Comparison of ENCODE assay signal across 25 cellular contexts in the genomic region with DNA sequence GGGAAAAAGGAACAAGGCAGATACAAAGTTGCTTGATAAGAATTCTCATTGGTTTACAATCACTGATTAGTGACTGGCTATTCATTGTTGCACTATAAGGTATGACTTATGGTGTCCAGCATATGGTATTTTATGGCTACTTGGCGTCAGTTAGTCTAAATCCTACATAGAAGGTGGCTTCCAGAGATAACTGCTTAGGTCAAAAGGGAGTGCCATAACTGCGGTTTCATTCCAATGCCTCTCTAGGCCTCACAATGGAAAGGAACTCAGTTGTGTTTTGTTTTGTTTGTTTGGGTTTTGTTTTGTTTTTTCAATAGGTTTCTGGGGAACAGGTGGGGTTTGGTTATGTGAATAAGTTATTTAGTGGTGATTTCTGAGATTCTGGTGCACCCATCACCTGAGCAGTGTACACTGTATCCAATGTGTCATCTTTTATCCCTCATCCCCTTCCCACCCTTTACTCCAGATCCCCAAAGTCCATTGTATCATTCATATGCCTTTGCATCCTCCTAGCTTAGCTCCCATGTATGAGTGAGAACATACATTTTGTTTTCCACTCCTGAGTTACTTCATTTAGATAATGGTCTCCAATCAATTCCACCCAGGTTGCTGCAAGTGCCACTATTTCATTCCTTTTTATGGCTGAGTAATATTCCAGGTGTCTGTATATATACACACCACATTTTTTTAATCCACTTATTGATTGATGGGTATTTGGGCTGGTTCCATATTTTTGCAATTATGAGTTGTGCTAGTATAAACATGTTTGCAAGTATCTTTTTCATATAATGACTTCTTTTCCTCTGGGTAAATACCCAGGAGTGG.
"Had no signal": no experiment of that assay in that cellular context is flagged by ENCODE, and none has a peak within 500 bp of the region (broad histone marks: within the 10 kb centered on the region; RNA-seq: fewer than 3 reads in every experiment).

No MANE protein-coding gene starts in this region.

- H3K27ac ChIP-seq: colonic mucosa, esophagus muscularis mucosa, foreskin keratinocyte, gastroesophageal sphincter, heart left ventricle, hepatocyte, left lung, neural progenitor cell, parathyroid adenoma, spleen, testis, tibial artery, upper lobe of left lung had no signal

- H3K9me3 ChIP-seq: colonic mucosa, esophagus muscularis mucosa, gastroesophageal sphincter, testis, tibial artery, upper lobe of left lung had no signal

- H3K27me3 ChIP-seq: colonic mucosa, esophagus muscularis mucosa, foreskin keratinocyte, gastroesophageal sphincter, heart left ventricle, hepatocyte, left lung, neural progenitor cell, spleen, testis, tibial artery, upper lobe of left lung had no signal

- H3K9ac ChIP-seq: neural progenitor cell, parathyroid adenoma had no signal

- H3K4me2 ChIP-seq: hepatocyte, neural progenitor cell had no signal

- H2AFZ ChIP-seq: hepatocyte, neural progenitor cell, parathyroid adenoma had no signal

- ATAC-seq: foreskin keratinocyte; gastroesophageal sphincter; heart left ventricle; left lung; sciatic nerve; stimulated activated memory B cell treated with anti-CD40 and anti-IgM and Interleukin-4, amounts not matched to agents 10 μg/mL and 1 μg/mL and 100 μg/mL, for 72 hours; stimulated activated naive CD8-positive, alpha-beta T cell treated with anti-CD3 and anti-CD28 coated beads, Interleukin-15, Interleukin-2, amounts not matched to agents 100 U/mL and 50 U/mL, for 24 hours had no signal

- H3K36me3 ChIP-seq: colonic mucosa had no signal

- H3K4me1 ChIP-seq: foreskin keratinocyte, neural progenitor cell, parathyroid adenoma, testis had no signal

- H3K4me3 ChIP-seq: colonic mucosa, esophagus muscularis mucosa, gastroesophageal sphincter, heart left ventricle, hepatocyte, left lung, neural progenitor cell, spleen, testis, tibial artery, upper lobe of left lung had no signal

- DNase-seq: colonic mucosa; dermis blood vessel endothelial cell; effector memory CD4-positive, alpha-beta T cell; foreskin keratinocyte; heart left ventricle; kidney; left lung; mammary epithelial cell; mesendoderm; midbrain; naive B cell; spleen; stimulated activated CD4-positive, alpha-beta T cell treated with anti-CD3 and anti-CD28 coated beads, Interleukin-4, amount 100 ng/mL, for 4 hours; stimulated activated naive CD8-positive, alpha-beta T cell treated with anti-CD3 and anti-CD28 coated beads, Interleukin-15, Interleukin-2, amounts not matched to agents 100 U/mL and 50 U/mL, for 24 hours; substantia nigra; testis; tibial artery; upper lobe of left lung had no signal
